ENCODE assay signal across 1 cellular context in the genomic region with DNA sequence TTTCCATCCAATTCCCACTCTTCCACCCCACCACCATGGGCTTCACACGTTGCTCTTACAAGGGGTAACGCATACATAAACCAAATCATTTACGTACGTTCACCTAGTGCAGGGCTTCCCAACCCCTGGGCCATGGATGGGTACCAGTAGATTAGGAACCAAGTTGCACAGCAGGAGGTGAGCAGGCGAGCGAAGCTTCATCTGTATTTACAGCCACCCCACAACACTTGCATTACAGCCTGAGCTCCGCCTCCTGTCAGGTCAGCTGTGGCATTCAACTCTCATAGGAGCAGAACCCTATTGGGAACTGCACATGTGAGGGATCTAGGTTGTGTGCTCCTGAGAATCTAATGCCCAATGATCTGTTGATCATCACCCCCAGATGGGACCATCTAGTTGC.
TF ChIP-seq lines count a peak whose summit lies in the region.

No MANE protein-coding gene starts in this region.

TF ChIP-seq in HepG2, 621 proteins besides CTCF, POLR2A, EP300 and RAD21 (continued from another document):
- TF ChIP-seq, protein P1, sequence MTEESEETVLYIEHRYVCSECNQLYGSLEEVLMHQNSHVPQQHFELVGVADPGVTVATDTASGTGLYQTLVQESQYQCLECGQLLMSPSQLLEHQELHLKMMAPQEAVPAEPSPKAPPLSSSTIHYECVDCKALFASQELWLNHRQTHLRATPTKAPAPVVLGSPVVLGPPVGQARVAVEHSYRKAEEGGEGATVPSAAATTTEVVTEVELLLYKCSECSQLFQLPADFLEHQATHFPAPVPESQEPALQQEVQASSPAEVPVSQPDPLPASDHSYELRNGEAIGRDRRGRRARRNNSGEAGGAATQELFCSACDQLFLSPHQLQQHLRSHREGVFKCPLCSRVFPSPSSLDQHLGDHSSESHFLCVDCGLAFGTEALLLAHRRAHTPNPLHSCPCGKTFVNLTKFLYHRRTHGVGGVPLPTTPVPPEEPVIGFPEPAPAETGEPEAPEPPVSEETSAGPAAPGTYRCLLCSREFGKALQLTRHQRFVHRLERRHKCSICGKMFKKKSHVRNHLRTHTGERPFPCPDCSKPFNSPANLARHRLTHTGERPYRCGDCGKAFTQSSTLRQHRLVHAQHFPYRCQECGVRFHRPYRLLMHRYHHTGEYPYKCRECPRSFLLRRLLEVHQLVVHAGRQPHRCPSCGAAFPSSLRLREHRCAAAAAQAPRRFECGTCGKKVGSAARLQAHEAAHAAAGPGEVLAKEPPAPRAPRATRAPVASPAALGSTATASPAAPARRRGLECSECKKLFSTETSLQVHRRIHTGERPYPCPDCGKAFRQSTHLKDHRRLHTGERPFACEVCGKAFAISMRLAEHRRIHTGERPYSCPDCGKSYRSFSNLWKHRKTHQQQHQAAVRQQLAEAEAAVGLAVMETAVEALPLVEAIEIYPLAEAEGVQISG (CRISPR knock-in tag; IDR thresholded peaks at IDR 0.05), result no peak
- no peak for TF ChIP-seq ZFX (CRISPR knock-in tag; IDR thresholded peaks at IDR 0.05; ENCODE audit: low read depth)
- TF ChIP-seq, protein P2, sequence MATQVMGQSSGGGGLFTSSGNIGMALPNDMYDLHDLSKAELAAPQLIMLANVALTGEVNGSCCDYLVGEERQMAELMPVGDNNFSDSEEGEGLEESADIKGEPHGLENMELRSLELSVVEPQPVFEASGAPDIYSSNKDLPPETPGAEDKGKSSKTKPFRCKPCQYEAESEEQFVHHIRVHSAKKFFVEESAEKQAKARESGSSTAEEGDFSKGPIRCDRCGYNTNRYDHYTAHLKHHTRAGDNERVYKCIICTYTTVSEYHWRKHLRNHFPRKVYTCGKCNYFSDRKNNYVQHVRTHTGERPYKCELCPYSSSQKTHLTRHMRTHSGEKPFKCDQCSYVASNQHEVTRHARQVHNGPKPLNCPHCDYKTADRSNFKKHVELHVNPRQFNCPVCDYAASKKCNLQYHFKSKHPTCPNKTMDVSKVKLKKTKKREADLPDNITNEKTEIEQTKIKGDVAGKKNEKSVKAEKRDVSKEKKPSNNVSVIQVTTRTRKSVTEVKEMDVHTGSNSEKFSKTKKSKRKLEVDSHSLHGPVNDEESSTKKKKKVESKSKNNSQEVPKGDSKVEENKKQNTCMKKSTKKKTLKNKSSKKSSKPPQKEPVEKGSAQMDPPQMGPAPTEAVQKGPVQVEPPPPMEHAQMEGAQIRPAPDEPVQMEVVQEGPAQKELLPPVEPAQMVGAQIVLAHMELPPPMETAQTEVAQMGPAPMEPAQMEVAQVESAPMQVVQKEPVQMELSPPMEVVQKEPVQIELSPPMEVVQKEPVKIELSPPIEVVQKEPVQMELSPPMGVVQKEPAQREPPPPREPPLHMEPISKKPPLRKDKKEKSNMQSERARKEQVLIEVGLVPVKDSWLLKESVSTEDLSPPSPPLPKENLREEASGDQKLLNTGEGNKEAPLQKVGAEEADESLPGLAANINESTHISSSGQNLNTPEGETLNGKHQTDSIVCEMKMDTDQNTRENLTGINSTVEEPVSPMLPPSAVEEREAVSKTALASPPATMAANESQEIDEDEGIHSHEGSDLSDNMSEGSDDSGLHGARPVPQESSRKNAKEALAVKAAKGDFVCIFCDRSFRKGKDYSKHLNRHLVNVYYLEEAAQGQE (IDR thresholded peaks at IDR 0.05; ENCODE audit: borderline replicate concordance in 1 of 2, low read depth in 1 of 2, low read length in 2 of 2), result no peak
- TF ChIP-seq, protein P3, sequence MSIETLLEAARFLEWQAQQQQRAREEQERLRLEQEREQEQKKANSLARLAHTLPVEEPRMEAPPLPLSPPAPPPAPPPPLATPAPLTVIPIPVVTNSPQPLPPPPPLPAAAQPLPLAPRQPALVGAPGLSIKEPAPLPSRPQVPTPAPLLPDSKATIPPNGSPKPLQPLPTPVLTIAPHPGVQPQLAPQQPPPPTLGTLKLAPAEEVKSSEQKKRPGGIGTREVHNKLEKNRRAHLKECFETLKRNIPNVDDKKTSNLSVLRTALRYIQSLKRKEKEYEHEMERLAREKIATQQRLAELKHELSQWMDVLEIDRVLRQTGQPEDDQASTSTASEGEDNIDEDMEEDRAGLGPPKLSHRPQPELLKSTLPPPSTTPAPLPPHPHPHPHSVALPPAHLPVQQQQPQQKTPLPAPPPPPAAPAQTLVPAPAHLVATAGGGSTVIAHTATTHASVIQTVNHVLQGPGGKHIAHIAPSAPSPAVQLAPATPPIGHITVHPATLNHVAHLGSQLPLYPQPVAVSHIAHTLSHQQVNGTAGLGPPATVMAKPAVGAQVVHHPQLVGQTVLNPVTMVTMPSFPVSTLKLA (IDR thresholded peaks at IDR 0.05), result no peak
- TF ChIP-seq, protein P4, sequence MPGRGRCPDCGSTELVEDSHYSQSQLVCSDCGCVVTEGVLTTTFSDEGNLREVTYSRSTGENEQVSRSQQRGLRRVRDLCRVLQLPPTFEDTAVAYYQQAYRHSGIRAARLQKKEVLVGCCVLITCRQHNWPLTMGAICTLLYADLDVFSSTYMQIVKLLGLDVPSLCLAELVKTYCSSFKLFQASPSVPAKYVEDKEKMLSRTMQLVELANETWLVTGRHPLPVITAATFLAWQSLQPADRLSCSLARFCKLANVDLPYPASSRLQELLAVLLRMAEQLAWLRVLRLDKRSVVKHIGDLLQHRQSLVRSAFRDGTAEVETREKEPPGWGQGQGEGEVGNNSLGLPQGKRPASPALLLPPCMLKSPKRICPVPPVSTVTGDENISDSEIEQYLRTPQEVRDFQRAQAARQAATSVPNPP (CRISPR knock-in tag; IDR thresholded peaks at IDR 0.05), result no peak
